In genomic region chr6:157464653-157465535, GRCh38 we compare ENCODE assay signal across 9 cellular contexts.
A peak's percentile ranks its signal among the peaks of the same experiment; 100 is the strongest.
DNase-seq lines count a peak whose midpoint lies in the region; ATAC-seq and TF ChIP-seq lines count a peak whose summit lies in the region.
"Had no signal": no experiment of that assay in that cellular context is flagged by ENCODE, and none has a peak within 500 bp of the region (broad histone marks: within the 10 kb centered on the region; RNA-seq: fewer than 3 reads in every experiment).

No MANE protein-coding gene starts in this region.

- intact Hi-C loops in body of pancreas (cut with DNase I): no loop called here

- ATAC-seq in GM18909 (IDR thresholded peaks at IDR 0.05; ENCODE audit: poor library complexity, unreplicated experiment) (peak; percentile 51), HG03095 (IDR thresholded peaks at IDR 0.05; ENCODE audit: unreplicated experiment) (peak; percentile 48), body of pancreas (no peak)

- no peak for DNase-seq in activated naive CD8-positive, alpha-beta T cell treated with anti-CD3 and anti-CD28 coated beads for 36 hours
- DNase-seq in body of pancreas (no peak), NCI-H1105 treated with DMSO at 0.1 percent for 48 hours (lab: John Stamatoyannopoulos, UW) (no peak), coronary artery (ENCODE audit: low spot score) (no peak)
- DNase-seq in effector CD8-positive, alpha-beta T cell (lab: John Stamatoyannopoulos, UW): no peak
- DNase-seq: EL had no signal

- no peak overlapping the region for H3K4me3 Mint-ChIP-seq in activated naive CD8-positive, alpha-beta T cell treated with anti-CD3 and anti-CD28 coated beads for 36 hours

- H3K9ac ChIP-seq in BLaER1: no peak overlapping the region

- peak overlapping the region; percentile 86 for H3K27ac Mint-ChIP-seq in activated naive CD8-positive, alpha-beta T cell treated with anti-CD3 and anti-CD28 coated beads for 36 hours

- H3K36me3 Mint-ChIP-seq in activated naive CD8-positive, alpha-beta T cell treated with anti-CD3 and anti-CD28 coated beads for 36 hours: no peaks in the 10 kb centered on the region

- no peaks in the 10 kb centered on the region for H4K20me1 ChIP-seq in BLaER1

- H3K4me3 ChIP-seq in BLaER1 (no peak overlapping the region), body of pancreas (no peak overlapping the region), coronary artery (no peak overlapping the region)

- no peak for TF ChIP-seq POLR2A in body of pancreas (IDR thresholded peaks at IDR 0.05)

- TF ChIP-seq CTCF in body of pancreas (IDR thresholded peaks at IDR 0.05): no peak
- TF ChIP-seq CTCF in coronary artery (IDR thresholded peaks at IDR 0.05): no peak

- H3K4me1 Mint-ChIP-seq in activated naive CD8-positive, alpha-beta T cell treated with anti-CD3 and anti-CD28 coated beads for 36 hours: peaks cover 38% of the 10 kb centered on the region

- peak overlapping the region; percentile 39 for H3K4me2 ChIP-seq in BLaER1

- H3K9me3 Mint-ChIP-seq in activated naive CD8-positive, alpha-beta T cell treated with anti-CD3 and anti-CD28 coated beads for 36 hours: no peaks in the 10 kb centered on the region

- H3K4me1 ChIP-seq in BLaER1: peaks cover 43% of the 10 kb centered on the region
- H3K4me1 ChIP-seq in body of pancreas: peaks cover 24% of the 10 kb centered on the region

- no peaks in the 10 kb centered on the region for H3K27me3 Mint-ChIP-seq in activated naive CD8-positive, alpha-beta T cell treated with anti-CD3 and anti-CD28 coated beads for 36 hours

- H3K9me3 ChIP-seq in BLaER1 (no peaks in the 10 kb centered on the region), body of pancreas (no peaks in the 10 kb centered on the region)

- WGBS in body of pancreas, 2 donors: 95 to 98% methylated on average over 11 of the region's 11 CpGs

- H3K36me3 ChIP-seq in BLaER1: no peaks in the 10 kb centered on the region
- no peaks in the 10 kb centered on the region for H3K36me3 ChIP-seq in body of pancreas (replicated peaks in 1 of 2; ENCODE audit: insufficient read depth in 1 of 2, low read depth in 2 of 2)

- H3K27ac ChIP-seq in BLaER1 (no peak overlapping the region), body of pancreas (no peak overlapping the region), coronary artery (no peak overlapping the region)

- no peaks in the 10 kb centered on the region for H3K27me3 ChIP-seq in BLaER1
- no peaks in the 10 kb centered on the region for H3K27me3 ChIP-seq in body of pancreas
